Comparison of ENCODE assay signal across 11 cellular contexts in the genomic region with DNA sequence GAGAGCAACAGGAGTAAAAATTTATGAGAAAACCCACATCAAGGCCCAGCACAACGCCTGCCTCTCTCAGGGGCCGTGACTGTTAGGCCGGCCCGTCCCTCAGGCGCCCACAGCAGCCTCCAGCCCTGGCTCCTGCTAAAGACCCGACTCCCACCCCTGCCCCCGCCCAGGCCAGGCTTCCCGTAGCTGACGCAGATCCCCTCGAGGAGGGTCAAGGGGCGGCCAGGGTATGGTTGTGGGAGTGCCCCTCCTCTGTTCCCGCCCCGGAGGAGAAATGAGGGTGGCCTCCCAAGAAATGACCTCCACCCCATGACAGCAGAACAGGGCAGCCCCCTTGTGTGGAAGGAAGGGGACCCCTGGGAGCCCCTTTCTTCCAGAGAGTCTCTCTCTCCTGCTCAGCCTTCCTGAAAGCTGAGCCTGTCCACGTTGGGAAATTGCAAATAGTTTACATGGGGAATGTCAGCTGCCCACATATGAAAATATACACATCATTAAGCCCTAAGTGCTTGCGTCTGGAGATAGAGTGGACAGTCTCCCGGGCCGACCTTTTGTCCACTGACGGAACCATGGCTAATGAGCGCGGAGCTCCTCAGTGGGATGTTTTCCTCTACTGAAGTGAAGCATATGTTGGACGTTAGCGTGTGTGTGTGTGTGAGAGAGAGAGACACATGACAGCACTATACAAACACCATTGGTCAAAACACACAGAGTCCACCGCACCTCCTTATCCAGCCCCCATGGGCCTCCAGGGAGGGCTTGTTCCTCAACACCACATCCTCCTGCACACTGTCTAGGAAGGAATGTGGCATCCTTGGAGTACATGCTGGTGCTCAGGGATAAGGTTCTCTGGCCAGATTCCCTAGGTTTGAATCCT.
DNase-seq lines count a peak whose midpoint lies in the region; ATAC-seq and TF ChIP-seq lines count a peak whose summit lies in the region.
"Had no signal": no experiment of that assay in that cellular context is flagged by ENCODE, and none has a peak within 500 bp of the region (broad histone marks: within the 10 kb centered on the region; RNA-seq: fewer than 3 reads in every experiment).

No MANE protein-coding gene starts in this region.

- CTCF ChIA-PET in Caco-2 (lab: Charles Lee), result interaction anchor here (0.6 to 3.3 kb wide), 7 partner anchors 30 to 310 kb away, joined by 3 to 14 read pairs (median 3); a partner anchor contains a TSS

- H3K27ac Mint-ChIP-seq in Caco-2 (ENCODE audit: unreplicated experiment) (peak overlapping the region; percentile 95), progenitor cell of endocrine pancreas (peak overlapping the region; percentile 97)
- H3K27ac Mint-ChIP-seq: activated B cell treated with CpG ODN at 0.5 μM for 24 hours had no signal

- DNase-seq in Caco-2 (peak; percentile 77 to 79), brain microvascular endothelial cell (peak; percentile 40), left ventricle myocardium superior (peak; percentile 72), progenitor cell of endocrine pancreas (ENCODE audit: low spot score, unreplicated experiment) (peak; percentile 22), NCI-H1694 treated with DMSO at 0.1 percent for 48 hours (lab: John Stamatoyannopoulos, UW) (no peak), anterior cingulate cortex (lab: John Stamatoyannopoulos, UW) (no peak), HUDEP-2 (lab: John Stamatoyannopoulos, UW; ENCODE audit: unreplicated experiment in 76 of 76) (no peak), NCI-H69 (lab: John Stamatoyannopoulos, UW) (no peak)
- DNase-seq: activated B cell treated with CpG ODN at 0.5 μM for 24 hours; COR-L47; stimulated activated CD4-positive, alpha-beta T cell treated with anti-CD3 and anti-CD28 coated beads, Interleukin-12 subunit alpha, Interleukin-12 subunit beta, amount 100 ng/mL, for 4 hours had no signal

- H3K9me3 Mint-ChIP-seq in Caco-2 (ENCODE audit: unreplicated experiment) (no peaks in the 10 kb centered on the region), progenitor cell of endocrine pancreas (ENCODE audit: low read depth) (no peaks in the 10 kb centered on the region)
- H3K9me3 Mint-ChIP-seq: activated B cell treated with CpG ODN at 0.5 μM for 24 hours had no signal

- peaks cover 28% of the 10 kb centered on the region for H3K4me1 ChIP-seq in Caco-2

- no TSS peak for BruUV-seq in Caco-2 (replicated peaks; lab: Mats Ljungman, UMichigan)

- H3K27me3 ChIP-seq in Caco-2 (replicated peaks; ENCODE audit: control insufficient read depth, insufficient read depth, low read length) (no peaks in the 10 kb centered on the region), brain microvascular endothelial cell (replicated peaks) (no peaks in the 10 kb centered on the region)

- H3K4me1 Mint-ChIP-seq in Caco-2 (ENCODE audit: low read depth, unreplicated experiment) (peaks cover 14% of the 10 kb centered on the region), progenitor cell of endocrine pancreas (ENCODE audit: low read depth) (peaks cover 45% of the 10 kb centered on the region)

- intact Hi-C loops in Caco-2 (cut with micrococcal nuclease; ENCODE audit: unreplicated experiment), result loop anchor here (1.0 to 10.0 kb wide), 3 partner anchors 99 to 215 kb away; no protein-coding TSS in a partner anchor
- intact Hi-C loops in left ventricle myocardium superior (cut with micrococcal nuclease), result loop anchor here (10.0 kb wide), 1 partner anchor 209 kb away; a partner anchor contains a TSS

- peaks cover 9% of the 10 kb centered on the region for H3K36me3 Mint-ChIP-seq in Caco-2 (ENCODE audit: insufficient read depth, unreplicated experiment)
- no peaks in the 10 kb centered on the region for H3K36me3 Mint-ChIP-seq in progenitor cell of endocrine pancreas (ENCODE audit: insufficient read depth)

- no peak overlapping the region for H3K27ac ChIP-seq in brain microvascular endothelial cell

- TF ChIP-seq CTCF in Caco-2 (IDR thresholded peaks at IDR 0.05; ENCODE audit: insufficient read depth in 1 of 2, low read depth in 1 of 2, low read length in 1 of 2, severe bottlenecking in 1 of 2, unreplicated experiment in 1 of 2), result no peak
- TF ChIP-seq CTCF in brain microvascular endothelial cell (IDR thresholded peaks at IDR 0.05; ENCODE audit: low read depth, low read length, missing control alignments), result no peak
- no peak for TF ChIP-seq CTCF in progenitor cell of endocrine pancreas (IDR thresholded peaks at IDR 0.05; ENCODE audit: unreplicated experiment)

- H3K27me3 Mint-ChIP-seq in Caco-2 (ENCODE audit: insufficient read depth, unreplicated experiment) (no peaks in the 10 kb centered on the region), progenitor cell of endocrine pancreas (no peaks in the 10 kb centered on the region)
- H3K27me3 Mint-ChIP-seq: activated B cell treated with CpG ODN at 0.5 μM for 24 hours had no signal

- H3K4me3 ChIP-seq in Caco-2 (ENCODE audit: low read depth, low read length) (no peak overlapping the region), brain microvascular endothelial cell (ENCODE audit: low read depth, low read length) (no peak overlapping the region)

- H3K36me3 ChIP-seq in Caco-2 (ENCODE audit: control insufficient read depth, insufficient read depth, low read length), result no peaks in the 10 kb centered on the region
- no peaks in the 10 kb centered on the region for H3K36me3 ChIP-seq in brain microvascular endothelial cell (replicated peaks)

- POLR2A ChIA-PET in Caco-2 (lab: Charles Lee), result no interaction called here

- H3K4me3 Mint-ChIP-seq in Caco-2 (ENCODE audit: unreplicated experiment) (peak overlapping the region; percentile 56), progenitor cell of endocrine pancreas (ENCODE audit: low read depth) (peak overlapping the region; percentile 20)
- H3K4me3 Mint-ChIP-seq: activated B cell treated with CpG ODN at 0.5 μM for 24 hours had no signal

- in situ Hi-C loops in brain microvascular endothelial cell (cut with HindIII; ENCODE audit: low pct_ligation_motif_present, low sequenced_read_pairs), result loop anchor here (25.0 kb wide), 1 partner anchor 202 kb away; a partner anchor contains a TSS

- ATAC-seq in left ventricle myocardium superior, result peak; percentile 24

- no peaks in the 10 kb centered on the region for H3K9me3 ChIP-seq in Caco-2

Comparison
In these comparisons a context has a peak if more than half of its experiments do, and no peak if none do; other contexts are left out.
1. DNase-seq: peak in Caco-2 (2 of 2), brain microvascular endothelial cell (single experiment), left ventricle myocardium superior (single experiment) and progenitor cell of endocrine pancreas (single experiment); none in NCI-H1694 treated with DMSO at 0.1 percent for 48 hours (single experiment), anterior cingulate cortex (0 of 58), HUDEP-2 (0 of 76) and NCI-H69 (single experiment).